In genomic region chr6:4812068-4812467, GRCh38 we compare ENCODE assay signal across 14 cellular contexts. TPM values are rescaled to one million over a fixed set of nuclear protein-coding genes. Genes with fewer than 3 reads are reported as not detected.
DNase-seq lines count a peak whose midpoint lies in the region; ATAC-seq and TF ChIP-seq lines count a peak whose summit lies in the region.
"Had no signal": no experiment of that assay in that cellular context is flagged by ENCODE, and none has a peak within 500 bp of the region (broad histone marks: within the 10 kb centered on the region; RNA-seq: fewer than 3 reads in every experiment).

No MANE protein-coding gene starts in this region.

- peaks cover 61% of the 10 kb centered on the region for H3K4me1 Mint-ChIP-seq in activated T-cell treated with anti-CD3 and anti-CD28 coated beads, Interleukin-2, amount 50 U/mL, for 72 hours (ENCODE audit: low read depth)
- peaks cover 75% of the 10 kb centered on the region for H3K4me1 Mint-ChIP-seq in activated T-cell treated with anti-CD3 and anti-CD28 coated beads, Interleukin-2, amount 50 U/mL, for 24 hours (ENCODE audit: low read depth)
- H3K4me1 Mint-ChIP-seq in T-helper 17 cell (peaks cover 31% of the 10 kb centered on the region), glutamatergic neuron (ENCODE audit: low read depth, unreplicated experiment) (no peaks in the 10 kb centered on the region)
- peaks cover 37 to 66% of the 10 kb centered on the region in 2 donors for H3K4me1 Mint-ChIP-seq in stimulated activated naive B cell treated with anti-CD40 and anti-IgM and Interleukin-4, amounts not matched to agents 10 μg/mL and 1 μg/mL and 100 μg/mL, for 72 hours

- peaks cover 0 to 5% of the 10 kb centered on the region in 2 donors for H3K9me3 Mint-ChIP-seq in activated T-cell treated with anti-CD3 and anti-CD28 coated beads, Interleukin-2, amount 50 U/mL, for 72 hours
- H3K9me3 Mint-ChIP-seq in activated T-cell treated with anti-CD3 and anti-CD28 coated beads, Interleukin-2, amount 50 U/mL, for 24 hours = peaks cover 2% of the 10 kb centered on the region
- peaks cover 0 to 6% of the 10 kb centered on the region in 2 donors for H3K9me3 Mint-ChIP-seq in stimulated activated naive B cell treated with anti-CD40 and anti-IgM and Interleukin-4, amounts not matched to agents 10 μg/mL and 1 μg/mL and 100 μg/mL, for 72 hours
- H3K9me3 Mint-ChIP-seq in glutamatergic neuron (ENCODE audit: unreplicated experiment) = no peaks in the 10 kb centered on the region

- H3K4me3 Mint-ChIP-seq in activated T-cell treated with anti-CD3 and anti-CD28 coated beads, Interleukin-2, amount 50 U/mL, for 72 hours = peak overlapping the region in 1 of 2 donors; percentile 3
- H3K4me3 Mint-ChIP-seq in activated T-cell treated with anti-CD3 and anti-CD28 coated beads, Interleukin-2, amount 50 U/mL, for 24 hours = no peak overlapping the region
- peak overlapping the region; percentile 10 for H3K4me3 Mint-ChIP-seq in T-helper 17 cell
- peak overlapping the region in 1 of 2 donors; percentile 9 for H3K4me3 Mint-ChIP-seq in stimulated activated naive B cell treated with anti-CD40 and anti-IgM and Interleukin-4, amounts not matched to agents 10 μg/mL and 1 μg/mL and 100 μg/mL, for 72 hours
- no peak overlapping the region for H3K4me3 Mint-ChIP-seq in glutamatergic neuron (ENCODE audit: unreplicated experiment)
- H3K4me3 Mint-ChIP-seq: H9 had no signal

- TF ChIP-seq CTCF in fibroblast of pulmonary artery (IDR thresholded peaks at IDR 0.05; ENCODE audit: low read length, missing control alignments) (no peak), glutamatergic neuron (IDR thresholded peaks at IDR 0.05; ENCODE audit: partially characterized antibody, unreplicated experiment) (no peak)

- H3K4me3 ChIP-seq in fibroblast of pulmonary artery (replicated peaks; ENCODE audit: low read depth, low read length) = no peak overlapping the region
- H3K4me3 ChIP-seq: sigmoid colon, thyroid gland had no signal

- H3K27ac Mint-ChIP-seq in activated T-cell treated with anti-CD3 and anti-CD28 coated beads, Interleukin-2, amount 50 U/mL, for 72 hours = peak overlapping the region; percentile 73
- H3K27ac Mint-ChIP-seq in activated T-cell treated with anti-CD3 and anti-CD28 coated beads, Interleukin-2, amount 50 U/mL, for 24 hours = no peak overlapping the region
- H3K27ac Mint-ChIP-seq in T-helper 17 cell = no peak overlapping the region
- no peak overlapping the region for H3K27ac Mint-ChIP-seq in stimulated activated naive B cell treated with anti-CD40 and anti-IgM and Interleukin-4, amounts not matched to agents 10 μg/mL and 1 μg/mL and 100 μg/mL, for 72 hours
- H3K27ac Mint-ChIP-seq in glutamatergic neuron (ENCODE audit: unreplicated experiment) = no peak overlapping the region
- H3K27ac Mint-ChIP-seq: H9 had no signal

- no peaks in the 10 kb centered on the region for H3K27me3 Mint-ChIP-seq in activated T-cell treated with anti-CD3 and anti-CD28 coated beads, Interleukin-2, amount 50 U/mL, for 72 hours (ENCODE audit: low read depth)
- H3K27me3 Mint-ChIP-seq in activated T-cell treated with anti-CD3 and anti-CD28 coated beads, Interleukin-2, amount 50 U/mL, for 24 hours = no peaks in the 10 kb centered on the region
- H3K27me3 Mint-ChIP-seq in T-helper 17 cell = no peaks in the 10 kb centered on the region
- no peaks in the 10 kb centered on the region for H3K27me3 Mint-ChIP-seq in stimulated activated naive B cell treated with anti-CD40 and anti-IgM and Interleukin-4, amounts not matched to agents 10 μg/mL and 1 μg/mL and 100 μg/mL, for 72 hours
- no peaks in the 10 kb centered on the region for H3K27me3 Mint-ChIP-seq in glutamatergic neuron (ENCODE audit: unreplicated experiment)

- H3K9me3 ChIP-seq in T-helper 17 cell (ENCODE audit: control insufficient read depth, low read length, poor library complexity, severe bottlenecking) = no peaks in the 10 kb centered on the region
- H3K9me3 ChIP-seq: sigmoid colon, thyroid gland had no signal

- peaks cover 5% of the 10 kb centered on the region in 2 donors for H3K36me3 Mint-ChIP-seq in activated T-cell treated with anti-CD3 and anti-CD28 coated beads, Interleukin-2, amount 50 U/mL, for 72 hours (ENCODE audit: insufficient read depth in 2 of 2)
- peaks cover 12% of the 10 kb centered on the region for H3K36me3 Mint-ChIP-seq in activated T-cell treated with anti-CD3 and anti-CD28 coated beads, Interleukin-2, amount 50 U/mL, for 24 hours (ENCODE audit: low read depth)
- H3K36me3 Mint-ChIP-seq in T-helper 17 cell (ENCODE audit: low read depth) (no peaks in the 10 kb centered on the region), glutamatergic neuron (ENCODE audit: unreplicated experiment) (no peaks in the 10 kb centered on the region)
- peaks cover 6 to 9% of the 10 kb centered on the region in 2 donors for H3K36me3 Mint-ChIP-seq in stimulated activated naive B cell treated with anti-CD40 and anti-IgM and Interleukin-4, amounts not matched to agents 10 μg/mL and 1 μg/mL and 100 μg/mL, for 72 hours

- ATAC-seq in activated T-cell treated with anti-CD3 and anti-CD28 coated beads, Interleukin-2, amount 50 U/mL, for 72 hours (replicated peaks in 1 of 2) = peak in 1 of 2 donors; percentile 34
- ATAC-seq in T-helper 17 cell (no peak), GM21737 (IDR thresholded peaks at IDR 0.05; ENCODE audit: unreplicated experiment) (no peak)
- ATAC-seq in stimulated activated naive B cell treated with anti-CD40 and anti-IgM and Interleukin-4, amounts not matched to agents 10 μg/mL and 1 μg/mL and 100 μg/mL, for 72 hours (replicated peaks) = peak; percentile 66 to 67

- DNase-seq in activated T-cell treated with anti-CD3 and anti-CD28 coated beads, Interleukin-2, amount 50 U/mL, for 72 hours = no peak
- DNase-seq in activated T-cell treated with anti-CD3 and anti-CD28 coated beads, Interleukin-2, amount 50 U/mL, for 24 hours = no peak
- DNase-seq in T-helper 17 cell (no peak), fibroblast of pulmonary artery (ENCODE audit: low read depth) (peak; percentile 49), glutamatergic neuron (no peak), NK-92 (lab: John Stamatoyannopoulos, UW; ENCODE audit: unreplicated experiment) (no peak)
- DNase-seq in stimulated activated naive B cell treated with anti-CD40 and anti-IgM and Interleukin-4, amounts not matched to agents 10 μg/mL and 1 μg/mL and 100 μg/mL, for 72 hours = no peak
- DNase-seq: aorta, DMS153, H9, sigmoid colon, T1000, thyroid gland had no signal

RNA-seq across cellular contexts. Expression of gene CDYL, which starts 35.9 kb away (rescaled TPM):
- 10 to 100 TPM; 39.2 to 40.8 TPM for total RNA-seq in activated T-cell treated with anti-CD3 and anti-CD28 coated beads, Interleukin-2, amount 50 U/mL, for 72 hours
- total RNA-seq in T-helper 17 cell (10 to 100 TPM; 21.2 to 31.5 TPM), glutamatergic neuron (ENCODE audit: unreplicated experiment) (63.3 TPM)

Comparison
In these comparisons a context has a peak if more than half of its experiments do, and no peak if none do; other contexts are left out.
1. ATAC-seq: peak in stimulated activated naive B cell treated with anti-CD40 and anti-IgM and Interleukin-4, amounts not matched to agents 10 μg/mL and 1 μg/mL and 100 μg/mL, for 72 hours (2 of 2); none in T-helper 17 cell (single experiment) and GM21737 (single experiment).